Comparison of ENCODE assay signal across 9 cellular contexts in the genomic region with DNA sequence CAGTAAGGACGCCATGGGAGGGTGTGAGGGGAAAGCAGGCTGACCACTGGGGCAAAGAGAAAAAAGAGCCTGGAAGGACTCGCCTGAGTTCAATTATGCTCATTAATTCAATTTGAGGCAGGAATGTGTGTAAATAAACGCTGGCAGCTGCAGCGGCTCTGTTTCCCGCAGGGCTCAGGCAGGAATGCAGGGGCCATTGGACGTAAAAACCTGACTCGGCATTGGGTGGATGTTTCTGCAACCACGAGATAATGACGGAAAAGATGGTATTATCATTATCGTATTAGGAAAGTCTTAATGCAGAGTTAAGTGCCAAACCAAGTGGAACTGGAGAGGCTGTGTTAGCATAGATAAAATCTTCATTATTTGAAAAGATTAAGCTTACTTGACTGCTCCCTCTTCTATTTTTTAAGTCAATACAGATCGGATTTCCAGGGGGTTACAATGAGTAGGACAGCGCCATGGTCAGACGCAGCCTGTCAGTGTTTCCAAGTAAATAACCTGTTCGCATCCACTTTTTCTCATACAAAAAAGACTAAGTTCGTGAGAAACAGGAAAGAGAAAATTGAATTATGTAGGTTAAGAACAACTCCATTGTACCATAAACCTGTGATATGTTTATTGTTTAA.
A peak's percentile ranks its signal among the peaks of the same experiment; 100 is the strongest.
DNase-seq lines count a peak whose midpoint lies in the region; ATAC-seq, FAIRE-seq and TF ChIP-seq lines count a peak whose summit lies in the region.
"Had no signal": no experiment of that assay in that cellular context is flagged by ENCODE, and none has a peak within 500 bp of the region (broad histone marks: within the 10 kb centered on the region; RNA-seq: fewer than 3 reads in every experiment).

No MANE protein-coding gene starts in this region.

- H3K36me3 Mint-ChIP-seq in nephron (ENCODE audit: low read depth): no peaks in the 10 kb centered on the region

- no peaks in the 10 kb centered on the region for H3K9me3 Mint-ChIP-seq in nephron

- H2AFZ ChIP-seq in OCI-LY7 (ENCODE audit: low read length): no peak overlapping the region

- no peaks in the 10 kb centered on the region for H3K36me3 ChIP-seq in bronchial epithelial cell (ENCODE audit: control insufficient read depth, insufficient read depth, low read length)
- no peaks in the 10 kb centered on the region for H3K36me3 ChIP-seq in upper lobe of right lung
- H3K36me3 ChIP-seq in OCI-LY7 (ENCODE audit: insufficient read depth, low read length): no peaks in the 10 kb centered on the region

- H3K4me1 Mint-ChIP-seq in nephron: peaks cover 61% of the 10 kb centered on the region

- H3K4me1 ChIP-seq in upper lobe of right lung: no peaks in the 10 kb centered on the region
- no peaks in the 10 kb centered on the region for H3K4me1 ChIP-seq in OCI-LY7 (ENCODE audit: insufficient read depth, low read length, poor library complexity, severe bottlenecking)

- peak; percentile 13 for FAIRE-seq in bronchial epithelial cell (lab: Jason Lieb, UNC)

- H3K4me3 Mint-ChIP-seq in nephron: peak overlapping the region; percentile 27 to 55 (median 49)

- POLR2A ChIA-PET in OCI-LY7 (lab: Charles Lee): interaction anchor here (0.7 to 0.9 kb wide), 2 partner anchors 15 to 18 kb away, joined by 3 to 4 read pairs; no protein-coding TSS in a partner anchor

- no TSS peak for BruUV-seq in OCI-LY7 (replicated peaks; lab: Mats Ljungman, UMichigan)

- no peaks in the 10 kb centered on the region for H3K79me2 ChIP-seq in OCI-LY7 (ENCODE audit: insufficient read depth, low read depth, low read length)

- H3K9me2 ChIP-seq in OCI-LY7 (ENCODE audit: insufficient read depth, low read length): no peaks in the 10 kb centered on the region

- H3K4me3 ChIP-seq in bronchial epithelial cell (ENCODE audit: low read depth, low read length) (no peak overlapping the region), upper lobe of right lung (no peak overlapping the region), OCI-LY7 (ENCODE audit: low read depth, low read length, poor library complexity, severe bottlenecking) (no peak overlapping the region)

- H4K20me1 ChIP-seq in OCI-LY7 (ENCODE audit: insufficient read depth, low read length): no peaks in the 10 kb centered on the region

- no peak for ATAC-seq in upper lobe of right lung
- no peak for ATAC-seq in GM18861 (IDR thresholded peaks at IDR 0.05; ENCODE audit: unreplicated experiment)
- ATAC-seq in left lobe of liver: no peak

- no peaks in the 10 kb centered on the region for H3K9me3 ChIP-seq in upper lobe of right lung
- no peaks in the 10 kb centered on the region for H3K9me3 ChIP-seq in OCI-LY7 (ENCODE audit: low read length)

- CTCF ChIA-PET in OCI-LY7 (lab: Charles Lee; ENCODE audit: unreplicated experiment): no interaction called here

- H3K27me3 Mint-ChIP-seq in nephron (ENCODE audit: low read depth): no peaks in the 10 kb centered on the region

- no peak overlapping the region for H3K4me2 ChIP-seq in OCI-LY7 (ENCODE audit: low read length)

- DNase-seq in Daoy (ENCODE audit: low read depth) (peak; percentile 48), NCI-H2227 (lab: John Stamatoyannopoulos, UW; ENCODE audit: unreplicated experiment) (peak; percentile 3), bronchial epithelial cell (ENCODE audit: low read depth) (no peak), upper lobe of right lung (no peak), OCI-LY7 (ENCODE audit: low spot score) (no peak), left lobe of liver (ENCODE audit: low spot score) (no peak)
- DNase-seq: IMR-90 had no signal

- peak overlapping the region; percentile 65 to 85 (median 77) for H3K27ac Mint-ChIP-seq in nephron

- peaks cover 3% of the 10 kb centered on the region for H3K27me3 ChIP-seq in bronchial epithelial cell (ENCODE audit: control insufficient read depth, insufficient read depth, low read length)
- H3K27me3 ChIP-seq in upper lobe of right lung: no peaks in the 10 kb centered on the region

- intact Hi-C loops in upper lobe of right lung (cut with DNase I): no loop called here
- intact Hi-C loops in OCI-LY7 (cut with micrococcal nuclease; ENCODE audit: unreplicated experiment): no loop called here

- TF ChIP-seq CTCF in bronchial epithelial cell (IDR thresholded peaks at IDR 0.05; ENCODE audit: insufficient read depth, low read length, severe bottlenecking) (no peak), nephron (IDR thresholded peaks at IDR 0.05; ENCODE audit: unreplicated experiment in 3 of 3) (no peak), upper lobe of right lung (IDR thresholded peaks at IDR 0.05) (no peak), OCI-LY7 (conservative IDR thresholded peaks at IDR 0.05; ENCODE audit: low read length) (no peak)

- no peak overlapping the region for H3K27ac ChIP-seq in upper lobe of right lung
- no peak overlapping the region for H3K27ac ChIP-seq in OCI-LY7 (ENCODE audit: low read depth, low read length, poor library complexity, severe bottlenecking)

Comparison
In these comparisons a context has a peak if more than half of its experiments do, and no peak if none do; other contexts are left out.
1. DNase-seq: peak in Daoy (single experiment) and NCI-H2227 (single experiment); none in bronchial epithelial cell (single experiment), upper lobe of right lung (single experiment), OCI-LY7 (single experiment) and left lobe of liver (single experiment).